In genomic region chr4:55272102-55272501, GRCh38 we compare ENCODE assay signal across 2 cellular contexts.
TF ChIP-seq lines count a peak whose summit lies in the region.

No MANE protein-coding gene starts in this region.

TF ChIP-seq in WTC11, 78 proteins besides CTCF, POLR2A, EP300 and RAD21:
- no peak for TF ChIP-seq MXD4 (CRISPR knock-in tag; IDR thresholded peaks at IDR 0.05; ENCODE audit: borderline replicate concordance)
- no peak for TF ChIP-seq IRF1 (CRISPR knock-in tag; IDR thresholded peaks at IDR 0.05)
- no peak for TF ChIP-seq ZSCAN18 (CRISPR knock-in tag; IDR thresholded peaks at IDR 0.05)
- no peak for TF ChIP-seq NFYB (CRISPR knock-in tag; conservative IDR thresholded peaks at IDR 0.05; ENCODE audit: low read depth)
- TF ChIP-seq HMGXB4 (CRISPR knock-in tag; IDR thresholded peaks at IDR 0.05): no peak
- TF ChIP-seq ERG (CRISPR knock-in tag; IDR thresholded peaks at IDR 0.05): no peak

TF ChIP-seq in H1, 55 proteins besides CTCF, POLR2A, EP300 and RAD21:
- no peak for TF ChIP-seq POLR2AphosphoS5 (IDR thresholded peaks at IDR 0.05; ENCODE audit: low read depth, low read length)
- TF ChIP-seq GTF2F1 (IDR thresholded peaks at IDR 0.05; ENCODE audit: borderline replicate concordance, low read depth, low read length): no peak
